Comparison of ENCODE assay signal across 8 cellular contexts in genomic region chr7:149600669-149601330, GRCh38.
DNase-seq lines count a peak whose midpoint lies in the region; ATAC-seq, FAIRE-seq and TF ChIP-seq lines count a peak whose summit lies in the region.
"Not testable (repeated sequence)": the region's sequence is repeated elsewhere in the genome, so short reads cannot be mapped to it uniquely, and the experiment has no call there.

No MANE protein-coding gene starts in this region.

- peak overlapping the region; percentile 64 for H3K27ac ChIP-seq in OCI-LY3 (ENCODE audit: low read length)

- not testable (repeated sequence) for TF ChIP-seq CTCF in OCI-LY3 (IDR thresholded peaks at IDR 0.05; ENCODE audit: low read depth, low read length)

- peak; percentile 88 for FAIRE-seq in GM18507 (lab: Jason Lieb, UNC)

- peak overlapping the region; percentile 92 for H3K4me2 ChIP-seq in OCI-LY3 (ENCODE audit: low read length)

- H3K27me3 Mint-ChIP-seq in activated T-cell treated with anti-CD3 and anti-CD28 coated beads, Interleukin-2, amount 50 U/mL, for 72 hours (ENCODE audit: low read depth): not testable (repeated sequence)

- peak overlapping the region; percentile 77 to 78 for H3K4me3 Mint-ChIP-seq in activated T-cell treated with anti-CD3 and anti-CD28 coated beads, Interleukin-2, amount 50 U/mL, for 72 hours

- H3K4me3 ChIP-seq in OCI-LY3 (ENCODE audit: low read length): peak overlapping the region; percentile 69

- H2AFZ ChIP-seq in OCI-LY3 (ENCODE audit: low read depth, low read length): not testable (repeated sequence)

- peaks cover 10 to 20% of the 10 kb centered on the region in 2 donors for H3K36me3 Mint-ChIP-seq in activated T-cell treated with anti-CD3 and anti-CD28 coated beads, Interleukin-2, amount 50 U/mL, for 72 hours (ENCODE audit: insufficient read depth in 2 of 2)

- peak overlapping the region; percentile 92 for H3K27ac Mint-ChIP-seq in activated T-cell treated with anti-CD3 and anti-CD28 coated beads, Interleukin-2, amount 50 U/mL, for 72 hours

- peak overlapping the region; percentile 37; the same call in 1 of the 2 replicates for H3K9ac ChIP-seq in OCI-LY3 (ENCODE audit: low read length)

- peaks cover 38% of the 10 kb centered on the region for H3K4me1 Mint-ChIP-seq in activated T-cell treated with anti-CD3 and anti-CD28 coated beads, Interleukin-2, amount 50 U/mL, for 72 hours (ENCODE audit: low read depth)

- H4K20me1 ChIP-seq in OCI-LY3 (ENCODE audit: insufficient read depth, low read length): peaks cover 35% of the 10 kb centered on the region

- not testable (repeated sequence) for H3K79me2 ChIP-seq in OCI-LY3 (ENCODE audit: low read length)

- not testable (repeated sequence) for H3K9me3 ChIP-seq in OCI-LY3 (ENCODE audit: insufficient read depth, low read length)

- DNase-seq in GM18507 (ENCODE audit: extremely low spot score, insufficient read length, low read depth); left cardiac atrium: not testable (repeated sequence)
- DNase-seq in activated T-cell treated with anti-CD3 and anti-CD28 coated beads, Interleukin-2, amount 50 U/mL, for 72 hours: peak; percentile 65 to 82
- DNase-seq in stimulated activated naive CD4-positive, alpha-beta T cell treated with Interleukin-2 at 50 U/mL for 16 hours (lab: John Stamatoyannopoulos, UW): peak; percentile 52

- not testable (repeated sequence) for H3K27me3 ChIP-seq in OCI-LY3 (ENCODE audit: low read depth, low read length)

- intact Hi-C loops in left cardiac atrium (cut with DNase I): not testable (repeated sequence)

- peaks cover 28% of the 10 kb centered on the region for H3K4me1 ChIP-seq in OCI-LY3 (ENCODE audit: low read length)

- H3K9me3 Mint-ChIP-seq in activated T-cell treated with anti-CD3 and anti-CD28 coated beads, Interleukin-2, amount 50 U/mL, for 72 hours: not testable (repeated sequence)

- ATAC-seq in GM19455 (IDR thresholded peaks at IDR 0.05; ENCODE audit: unreplicated experiment) (peak; percentile 94), HG02763 (IDR thresholded peaks at IDR 0.05; ENCODE audit: unreplicated experiment) (peak; percentile 95), HG03354 (IDR thresholded peaks at IDR 0.05; ENCODE audit: poor library complexity, severe bottlenecking, unreplicated experiment) (peak; percentile 96), left cardiac atrium (peak; percentile 55 to 79)
- peak; percentile 98 to 99 for ATAC-seq in activated T-cell treated with anti-CD3 and anti-CD28 coated beads, Interleukin-2, amount 50 U/mL, for 72 hours (replicated peaks in 1 of 2)

- H3K36me3 ChIP-seq in OCI-LY3 (replicated peaks; ENCODE audit: low read depth, low read length): peaks cover 36% of the 10 kb centered on the region
